Comparison of ENCODE assay signal across 10 cellular contexts in the genomic region with DNA sequence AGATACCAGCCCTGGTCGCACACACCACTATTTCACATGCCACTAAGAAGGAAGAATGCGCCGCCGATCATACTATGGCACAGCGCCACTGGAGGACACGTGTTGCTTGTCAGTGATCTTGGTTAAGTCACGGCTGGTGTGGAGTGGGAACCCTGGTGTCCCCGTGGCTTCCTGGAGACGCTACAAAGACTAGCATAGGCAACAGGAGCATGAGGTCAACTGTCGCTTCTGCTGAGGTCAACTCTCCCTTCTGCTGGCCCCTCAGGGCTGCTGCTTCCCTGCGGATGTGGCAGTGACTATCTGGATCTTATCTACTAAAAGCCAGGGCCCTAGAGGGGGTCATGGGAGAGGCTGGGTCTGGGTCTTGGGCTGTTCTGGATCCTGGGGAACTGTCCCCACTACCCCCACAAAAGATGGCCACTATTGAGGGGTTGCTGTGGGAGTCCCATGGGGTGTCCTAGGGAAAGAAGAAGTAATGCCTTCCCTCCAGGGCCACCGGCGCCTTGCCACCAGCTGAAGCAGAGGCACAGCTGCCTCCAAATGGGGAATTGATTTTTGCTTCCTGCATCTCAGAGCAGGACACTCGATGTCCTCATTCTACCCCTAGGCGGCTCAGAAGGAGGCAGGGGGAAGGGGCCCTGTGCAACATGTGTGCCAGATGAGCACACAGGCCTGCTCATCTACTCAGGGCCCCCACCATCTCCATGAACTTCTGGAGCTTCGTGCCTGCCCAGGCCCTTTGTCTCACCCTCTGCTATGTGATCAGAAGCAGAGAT.
DNase-seq lines count a peak whose midpoint lies in the region; FAIRE-seq and TF ChIP-seq lines count a peak whose summit lies in the region.
"Had no signal": no experiment of that assay in that cellular context is flagged by ENCODE, and none has a peak within 500 bp of the region (broad histone marks: within the 10 kb centered on the region; RNA-seq: fewer than 3 reads in every experiment).

No MANE protein-coding gene starts in this region.

- H3K27ac ChIP-seq in RWPE1 (peak overlapping the region; percentile 58), cardiac muscle cell (peak overlapping the region; percentile 74), rectal smooth muscle tissue (ENCODE audit: low read depth, low read length) (peak overlapping the region; percentile 50), small intestine (ENCODE audit: low read depth in 1 of 2, low read length in 1 of 2) (no peak overlapping the region)

- H3K36me3 ChIP-seq in cardiac muscle cell = peaks cover 7% of the 10 kb centered on the region
- H3K36me3 ChIP-seq in rectal smooth muscle tissue (ENCODE audit: control insufficient read depth, insufficient read depth, low read length) = no peaks in the 10 kb centered on the region
- no peaks in the 10 kb centered on the region for H3K36me3 ChIP-seq in small intestine (ENCODE audit: control insufficient read depth in 2 of 2, insufficient read depth in 2 of 2, low read length in 2 of 2)
- H3K36me3 ChIP-seq: uterus had no signal

- 67 to 90% (median 84%) methylated on average over 16 of the region's 16 CpGs for whole genome bisulfite sequencing in small intestine, 3 donors

- no peak for FAIRE-seq in small intestine (lab: Jason Lieb, UNC)

- POLR2A ChIA-PET in RWPE1 (lab: Yijun Ruan, JAX; ENCODE audit: low non-redundant PET) = no interaction called here

- DNase-seq in CD1c-positive myeloid dendritic cell (ENCODE audit: extremely low spot score) (peak; percentile 86), RWPE1 (ENCODE audit: low spot score) (no peak), cardiac muscle cell (ENCODE audit: low read depth in 1 of 2, low spot score in 1 of 2) (no peak), NCI-H345 treated with DMSO at 0.1 percent for 48 hours (lab: John Stamatoyannopoulos, UW; ENCODE audit: unreplicated experiment) (no peak), NCI-H146 treated with DMSO at 0.1 percent for 48 hours (lab: John Stamatoyannopoulos, UW; ENCODE audit: unreplicated experiment) (no peak), small intestine (no peak), GM13976 (ENCODE audit: low spot score) (no peak)
- DNase-seq: NCI-H446, uterus had no signal

- no peaks in the 10 kb centered on the region for H3K27me3 ChIP-seq in cardiac muscle cell
- H3K27me3 ChIP-seq in rectal smooth muscle tissue (ENCODE audit: control insufficient read depth, insufficient read depth, low read length) = no peaks in the 10 kb centered on the region
- no peaks in the 10 kb centered on the region for H3K27me3 ChIP-seq in small intestine (ENCODE audit: control insufficient read depth in 2 of 2, insufficient read depth in 2 of 2, low read length in 2 of 2)
- H3K27me3 ChIP-seq: uterus had no signal

- H3K9ac ChIP-seq in rectal smooth muscle tissue (ENCODE audit: low read length) = no peak overlapping the region

- no peak for TF ChIP-seq CTCF in RWPE1 (conservative IDR thresholded peaks at IDR 0.05; ENCODE audit: low read depth)
- TF ChIP-seq CTCF in cardiac muscle cell (IDR thresholded peaks at IDR 0.05; ENCODE audit: low read depth, low read length) = no peak
- TF ChIP-seq CTCF in GM13976 (IDR thresholded peaks at IDR 0.05; ENCODE audit: borderline replicate concordance, control extremely low read depth, extremely low read depth, insufficient read depth, missing control alignments) = no peak

- H3K4me3 ChIP-seq in cardiac muscle cell = no peak overlapping the region
- H3K4me3 ChIP-seq in rectal smooth muscle tissue (ENCODE audit: low read length) = no peak overlapping the region
- no peak overlapping the region for H3K4me3 ChIP-seq in small intestine (ENCODE audit: low read depth in 1 of 2, low read length in 2 of 2)
- H3K4me3 ChIP-seq: uterus had no signal

- H3K9me3 ChIP-seq in cardiac muscle cell (ENCODE audit: low read depth) = no peaks in the 10 kb centered on the region
- no peaks in the 10 kb centered on the region for H3K9me3 ChIP-seq in small intestine (ENCODE audit: control insufficient read depth, low read depth)
- H3K9me3 ChIP-seq: uterus had no signal

- CTCF ChIA-PET in RWPE1 (lab: Yijun Ruan, JAX) = no interaction called here

- H3K4me1 ChIP-seq in cardiac muscle cell (ENCODE audit: low read depth) (peaks cover 37% of the 10 kb centered on the region), rectal smooth muscle tissue (ENCODE audit: control insufficient read depth, insufficient read depth, low read length) (peaks cover 70% of the 10 kb centered on the region), small intestine (ENCODE audit: control insufficient read depth in 2 of 2, insufficient read depth in 1 of 2, low read depth in 1 of 2, low read length in 1 of 2) (peaks cover 0 to 5% of the 10 kb centered on the region in 2 donors)

- in situ Hi-C loops in GM13976 (cut with MboI; ENCODE audit: low sequenced_read_pairs, unreplicated experiment) = no loop called here

Comparison
In these comparisons a context has a peak if more than half of its experiments do, and no peak if none do; other contexts are left out.
1. H3K27ac ChIP-seq: peak in RWPE1 (single experiment), cardiac muscle cell (single experiment) and rectal smooth muscle tissue (single experiment); none in small intestine (0 of 2).